ENCODE assay signal across 19 cellular contexts in genomic region chr7:106681815-106682495, GRCh38. TPM values are rescaled to one million over a fixed set of nuclear protein-coding genes. Genes with fewer than 3 reads are reported as not detected.
DNase-seq lines count a peak whose midpoint lies in the region; ATAC-seq, FAIRE-seq and TF ChIP-seq lines count a peak whose summit lies in the region.
"Had no signal": no experiment of that assay in that cellular context is flagged by ENCODE, and none has a peak within 500 bp of the region (broad histone marks: within the 10 kb centered on the region; RNA-seq: fewer than 3 reads in every experiment).

No MANE protein-coding gene starts in this region.

- H2AK5ac ChIP-seq in mesenchymal stem cell (ENCODE audit: low read length, severe bottlenecking), result no peak overlapping the region
- no peak overlapping the region for H2AK5ac ChIP-seq in neuronal stem cell (ENCODE audit: low read depth, low read length)

- H4K8ac ChIP-seq in mesenchymal stem cell (ENCODE audit: low read length), result no peak overlapping the region
- no peak overlapping the region for H4K8ac ChIP-seq in neuronal stem cell (ENCODE audit: low read depth, low read length)

- no peak overlapping the region for H3K4me2 ChIP-seq in mesenchymal stem cell (ENCODE audit: low read length, poor library complexity, severe bottlenecking)
- H3K4me2 ChIP-seq in neuronal stem cell (ENCODE audit: insufficient read depth, low read length, poor library complexity, severe bottlenecking), result no peak overlapping the region

- H4K91ac ChIP-seq in mesenchymal stem cell (ENCODE audit: low read length), result no peak overlapping the region
- no peak overlapping the region for H4K91ac ChIP-seq in neuronal stem cell (ENCODE audit: low read depth, low read length, poor library complexity)

- H3K4me3 ChIP-seq in epithelial cell of esophagus (ENCODE audit: low read length), result no peak overlapping the region
- no peak overlapping the region for H3K4me3 ChIP-seq in mesenchymal stem cell (ENCODE audit: insufficient read depth in 1 of 2, low read depth in 1 of 2, low read length in 2 of 2)
- no peak overlapping the region for H3K4me3 ChIP-seq in neuronal stem cell (ENCODE audit: low read length in 2 of 2)
- H3K4me3 ChIP-seq: suprapubic skin had no signal

- H3K9me3 ChIP-seq in mesenchymal stem cell (ENCODE audit: control insufficient read depth, low read length) (no peaks in the 10 kb centered on the region), neuronal stem cell (replicated peaks in 1 of 2; ENCODE audit: control insufficient read depth in 2 of 2, insufficient read depth in 1 of 2, low read depth in 1 of 2, low read length in 2 of 2) (no peaks in the 10 kb centered on the region)
- H3K9me3 ChIP-seq: BE2C, suprapubic skin had no signal

- peak; percentile 48 for DNase-seq in Daoy (ENCODE audit: low read depth)
- DNase-seq in RCC 7860 (ENCODE audit: low spot score), result peak; percentile 95
- DNase-seq in epithelial cell of esophagus (ENCODE audit: low read depth), result peak; percentile 22
- DNase-seq in mesenchymal stem cell, result peak; percentile 76
- DNase-seq in NCI-H1694 (lab: John Stamatoyannopoulos, UW), result no peak
- DNase-seq in neuronal stem cell (ENCODE audit: low spot score), result no peak
- DNase-seq: activated CD4-positive, alpha-beta T cell treated with anti-CD3 and anti-CD28 coated beads for 48 hours; BE2C; DMS79; Kasumi-1; midbrain; NCI-H1930; occipital lobe; stimulated activated CD4-positive, alpha-beta T cell treated with anti-CD3 and anti-CD28 coated beads, Interleukin-15, amount 100 ng/mL, for 24 hours had no signal

- ATAC-seq in esophagus mucosa (no peak), HG02884 (IDR thresholded peaks at IDR 0.05; ENCODE audit: unreplicated experiment) (no peak)
- ATAC-seq: activated naive CD4-positive, alpha-beta T cell treated with anti-CD3 and anti-CD28 coated beads, Interleukin-2, amount 50 U/mL, for 72 hours had no signal

- H3K36me3 ChIP-seq in mesenchymal stem cell (ENCODE audit: control insufficient read depth in 1 of 2, insufficient read depth in 2 of 2, low read depth in 1 of 2, low read length in 2 of 2) (no peaks in the 10 kb centered on the region), neuronal stem cell (replicated peaks in 1 of 2; ENCODE audit: control insufficient read depth in 2 of 2, insufficient read depth in 2 of 2, low read length in 2 of 2) (no peaks in the 10 kb centered on the region)
- H3K36me3 ChIP-seq: BE2C, suprapubic skin had no signal

- 72% methylated on average over 5 of the region's 5 CpGs for whole genome bisulfite sequencing in mesenchymal stem cell
- WGBS in neuronal stem cell (ENCODE audit: extremely low coverage in 2 of 2, insufficient read length in 2 of 2, insufficient replicate concordance in 1 of 2), 2 donors, result no CpG with 5 or more reads among the region's 5 CpGs

- TF ChIP-seq CTCF in epithelial cell of esophagus (IDR thresholded peaks at IDR 0.05; ENCODE audit: insufficient read depth, low read depth, low read length, missing control alignments), result no peak

- no peak overlapping the region for H3K23ac ChIP-seq in mesenchymal stem cell (ENCODE audit: low read length in 2 of 2)
- no peak overlapping the region for H3K23ac ChIP-seq in neuronal stem cell (ENCODE audit: low read depth, low read length, poor library complexity)

- H3K14ac ChIP-seq in mesenchymal stem cell (ENCODE audit: low read length in 2 of 2) (no peak overlapping the region), neuronal stem cell (ENCODE audit: low read length) (no peak overlapping the region)

- peak; percentile 88 for FAIRE-seq in RCC 7860 (lab: Jason Lieb, UNC)
- FAIRE-seq: endometrium had no signal

- H2BK12ac ChIP-seq in mesenchymal stem cell (ENCODE audit: low read length in 2 of 2), result no peak overlapping the region
- no peak overlapping the region for H2BK12ac ChIP-seq in neuronal stem cell (ENCODE audit: low read length)

- H3K4ac ChIP-seq in mesenchymal stem cell (ENCODE audit: low read depth in 1 of 2, low read length in 2 of 2) (no peak overlapping the region), neuronal stem cell (ENCODE audit: low read length) (no peak overlapping the region)

- no peaks in the 10 kb centered on the region for H3K27me3 ChIP-seq in mesenchymal stem cell (ENCODE audit: control insufficient read depth in 1 of 2, insufficient read depth in 1 of 2, low read length in 2 of 2)
- no peaks in the 10 kb centered on the region for H3K27me3 ChIP-seq in neuronal stem cell (ENCODE audit: control insufficient read depth in 3 of 3, insufficient read depth in 3 of 3, low read depth in 1 of 3, low read length in 3 of 3)
- H3K27me3 ChIP-seq: BE2C, suprapubic skin had no signal

- H2BK5ac ChIP-seq in mesenchymal stem cell (ENCODE audit: low read depth, low read length, poor library complexity, severe bottlenecking) (no peak overlapping the region), neuronal stem cell (ENCODE audit: low read length) (no peak overlapping the region)

- no peaks in the 10 kb centered on the region for H3K4me1 ChIP-seq in mesenchymal stem cell (ENCODE audit: control insufficient read depth, insufficient read depth, low read depth, low read length)
- H3K4me1 ChIP-seq in neuronal stem cell (ENCODE audit: control insufficient read depth in 2 of 2, insufficient read depth in 1 of 2, low read depth in 1 of 2, low read length in 2 of 2), result no peaks in the 10 kb centered on the region
- H3K4me1 ChIP-seq: BE2C, suprapubic skin had no signal

- H3K9ac ChIP-seq in mesenchymal stem cell (ENCODE audit: low read length) (no peak overlapping the region), neuronal stem cell (ENCODE audit: low read depth, low read length, poor library complexity) (no peak overlapping the region)

- no peak overlapping the region for H3K18ac ChIP-seq in mesenchymal stem cell (ENCODE audit: low read depth in 1 of 2, low read length in 2 of 2)
- no peak overlapping the region for H3K18ac ChIP-seq in neuronal stem cell (ENCODE audit: low read length)

- H2BK15ac ChIP-seq in mesenchymal stem cell (ENCODE audit: low read depth, poor library complexity, severe bottlenecking) (no peak overlapping the region), neuronal stem cell (ENCODE audit: low read length) (no peak overlapping the region)

- H3K79me1 ChIP-seq in mesenchymal stem cell (replicated peaks; ENCODE audit: low read length, poor library complexity, severe bottlenecking), result no peaks in the 10 kb centered on the region
- no peaks in the 10 kb centered on the region for H3K79me1 ChIP-seq in neuronal stem cell (ENCODE audit: low read depth, low read length)

- H2BK120ac ChIP-seq in mesenchymal stem cell (ENCODE audit: low read depth, low read length) (no peak overlapping the region), neuronal stem cell (ENCODE audit: low read depth, low read length) (no peak overlapping the region)

- H3K27ac ChIP-seq in mesenchymal stem cell (ENCODE audit: low read length, poor library complexity, severe bottlenecking) (no peak overlapping the region), neuronal stem cell (replicated peaks; ENCODE audit: low read length) (no peak overlapping the region)
- H3K27ac ChIP-seq: suprapubic skin had no signal

- H2AFZ ChIP-seq in mesenchymal stem cell (ENCODE audit: low read depth, low read length) (no peak overlapping the region), neuronal stem cell (ENCODE audit: low read length) (no peak overlapping the region)

RNA-seq across cellular contexts. Expression of gene CCDC71L, which starts 21.0 kb away (rescaled TPM):
- 29.7 and 40.7 TPM in 2 replicates for total RNA-seq in Daoy (2014; rRNA removed; shearing (Covaris generic))
- 24.1 TPM for polyA plus RNA-seq in mesenchymal stem cell (2013, experiment 1 of 2)
- 29.2 TPM for polyA plus RNA-seq in mesenchymal stem cell (2013, experiment 2 of 2)
- 7.1 TPM for total RNA-seq in esophagus mucosa
- 12.6 TPM for polyA plus RNA-seq in neuronal stem cell (2013, experiment 1 of 2)
- 12.7 TPM for polyA plus RNA-seq in neuronal stem cell (2013, experiment 2 of 2)

Comparison
In these comparisons a context has a peak if more than half of its experiments do, and no peak if none do; other contexts are left out.
1. DNase-seq: peak in Daoy (single experiment), RCC 7860 (single experiment), epithelial cell of esophagus (single experiment) and mesenchymal stem cell (single experiment); none in NCI-H1694 (single experiment) and neuronal stem cell (single experiment).